24 cellular contexts compared by ENCODE assay signal in genomic region chr6:107120404-107120803, GRCh38. TPM values are rescaled to one million over a fixed set of nuclear protein-coding genes. Genes with fewer than 3 reads are reported as not detected.
DNase-seq lines count a peak whose midpoint lies in the region; ATAC-seq, FAIRE-seq and TF ChIP-seq lines count a peak whose summit lies in the region.
"Had no signal": no experiment of that assay in that cellular context is flagged by ENCODE, and none has a peak within 500 bp of the region (broad histone marks: within the 10 kb centered on the region; RNA-seq: fewer than 3 reads in every experiment).

No MANE protein-coding gene starts in this region.

- no peaks in the 10 kb centered on the region for H4K20me1 ChIP-seq in H1 (replicated peaks in 1 of 2; ENCODE audit: control insufficient read depth in 1 of 2, insufficient read depth in 2 of 2, low read length in 2 of 2)
- H4K20me1 ChIP-seq: BLaER1 had no signal

- WGBS in H1 (ENCODE audit: extremely low coverage in 1 of 2, insufficient coverage in 1 of 2, insufficient read length in 1 of 2, insufficient replicate concordance in 2 of 2, low coverage in 1 of 2, low lambda C conversion rate in 2 of 2, missing lambda C conversion rate in 1 of 2), 2 experiments = 87% methylated on average over 3 of the region's 4 CpGs; no CpG with 5 or more reads in 1 of the 2 experiments

- no peak overlapping the region for H3K4me3 Mint-ChIP-seq in WTC11
- H3K4me3 Mint-ChIP-seq: CD14-positive monocyte; CD4-positive, alpha-beta memory T cell; CD4-positive, CD25-positive, alpha-beta regulatory T cell; CD8-positive, alpha-beta memory T cell had no signal

- ATAC-seq in WTC11 (no peak), foreskin keratinocyte (no peak), GM18861 (IDR thresholded peaks at IDR 0.05; ENCODE audit: unreplicated experiment) (no peak)

- H3K4me1 Mint-ChIP-seq in WTC11 = peaks cover 60% of the 10 kb centered on the region

- no peak overlapping the region for H3K9ac ChIP-seq in H1 (replicated peaks in 1 of 4; ENCODE audit: extremely low read depth in 1 of 4, low read depth in 3 of 4, low read length in 3 of 4)
- H3K9ac ChIP-seq: BLaER1 had no signal

- H3K27ac ChIP-seq in H1 (ENCODE audit: low read depth, low read length) (no peak overlapping the region), foreskin keratinocyte (no peak overlapping the region)
- H3K27ac ChIP-seq: BLaER1 had no signal

- H2BK20ac ChIP-seq in H1 (ENCODE audit: low read length) = peak overlapping the region; percentile 99; the same call in 1 of the 2 replicates

- H3K23ac ChIP-seq in H1 (ENCODE audit: insufficient read length) = no peak overlapping the region

- H3K27me3 ChIP-seq in H1 (replicated peaks in 1 of 4; ENCODE audit: control insufficient read depth in 3 of 4, extremely low read depth in 1 of 4, insufficient read depth in 3 of 4, low read length in 3 of 4) = no peaks in the 10 kb centered on the region
- no peaks in the 10 kb centered on the region for H3K27me3 ChIP-seq in foreskin keratinocyte
- H3K27me3 ChIP-seq: BE2C, BLaER1 had no signal

- TF ChIP-seq RAD21 in H1 (IDR thresholded peaks at IDR 0.05 in 1 of 2, conservative IDR thresholded peaks at IDR 0.05 in 1 of 2; ENCODE audit: low read depth in 2 of 2, low read length in 2 of 2) = no peak

- H3K9me3 ChIP-seq in H1 (ENCODE audit: insufficient read depth in 2 of 2, low read depth in 1 of 2, low read length in 1 of 2) = no peaks in the 10 kb centered on the region
- H3K9me3 ChIP-seq: BE2C, BLaER1 had no signal

- H2AFZ ChIP-seq in H1 (ENCODE audit: low read length) = no peak overlapping the region

- H3K14ac ChIP-seq in H1 (ENCODE audit: insufficient read length) = no peak overlapping the region

- peak overlapping the region; percentile 55; the same call in 1 of the 2 replicates for H3K18ac ChIP-seq in H1 (ENCODE audit: extremely low read depth, low read length)

- no peak overlapping the region for H2BK120ac ChIP-seq in H1 (replicated peaks; ENCODE audit: low read depth, low read length)

- TF ChIP-seq CTCF in WTC11 (IDR thresholded peaks at IDR 0.05) = no peak
- no peak for TF ChIP-seq CTCF in H1 (IDR thresholded peaks at IDR 0.05; ENCODE audit: control extremely low read depth in 1 of 3, insufficient read depth in 1 of 3, low read depth in 1 of 3, low read length in 3 of 3)
- TF ChIP-seq CTCF in foreskin keratinocyte (conservative IDR thresholded peaks at IDR 0.05) = no peak

- H2AK5ac ChIP-seq in H1 (ENCODE audit: low read depth, low read length) = peak overlapping the region; percentile 60; the same call in 1 of the 2 replicates

- no peaks in the 10 kb centered on the region for H3K36me3 ChIP-seq in H1 (ENCODE audit: control insufficient read depth in 2 of 4, insufficient read depth in 4 of 4, low read length in 3 of 4)
- H3K36me3 ChIP-seq: BE2C, BLaER1 had no signal

- no peak overlapping the region for H3K27ac Mint-ChIP-seq in WTC11
- H3K27ac Mint-ChIP-seq: CD4-positive, alpha-beta memory T cell; CD4-positive, CD25-positive, alpha-beta regulatory T cell; CD8-positive, alpha-beta memory T cell had no signal

- POLR2A ChIA-PET in WTC11 (lab: Charles Lee) (interaction anchor here (0.6 kb wide), 1 partner anchor 429 kb away, joined by 4 read pairs; no protein-coding TSS in a partner anchor), H1 (lab: Charles Lee; ENCODE audit: partially characterized antibody) (interaction anchor here (0.5 kb wide), 1 partner anchor 138 kb away, joined by 3 read pairs; no protein-coding TSS in a partner anchor)

- H3K4me1 ChIP-seq in H1 (replicated peaks in 1 of 4; ENCODE audit: control insufficient read depth in 3 of 4, insufficient read depth in 4 of 4, low read length in 3 of 4) (peaks cover 8 to 18% (median 15%) of the 10 kb centered on the region in 4 experiments; a peak in 6 of 7 replicates), foreskin keratinocyte (no peaks in the 10 kb centered on the region)
- H3K4me1 ChIP-seq: BE2C had no signal

- no peaks in the 10 kb centered on the region for H3K79me2 ChIP-seq in H1 (ENCODE audit: control insufficient read depth in 1 of 2, insufficient read depth in 2 of 2, low read length in 2 of 2)

- peak overlapping the region; percentile 84; the same call in 1 of the 2 replicates for H2BK12ac ChIP-seq in H1 (ENCODE audit: low read depth, low read length)

- H3K4ac ChIP-seq in H1 (replicated peaks; ENCODE audit: insufficient read length, low read depth, low read length) = no peak overlapping the region

- H3K4me2 ChIP-seq in H1 (ENCODE audit: insufficient read depth in 1 of 2, low read depth in 2 of 2, low read length in 2 of 2) = no peak overlapping the region
- H3K4me2 ChIP-seq: BLaER1 had no signal

- CTCF ChIA-PET in WTC11 (lab: Charles Lee) = interaction anchor here (0.9 kb wide), 1 partner anchor 535 kb away, joined by 3 read pairs; no protein-coding TSS in a partner anchor
- CTCF ChIA-PET in H1 (lab: Charles Lee; ENCODE audit: partially characterized antibody) = interaction anchor here (0.8 to 1.1 kb wide), 4 partner anchors 11 to 39 kb away, joined by 3 to 4 read pairs (median 3); no protein-coding TSS in a partner anchor

- no peak for DNase-seq in WTC11 (ENCODE audit: low spot score)
- DNase-seq in H1 (ENCODE audit: low read depth in 1 of 2, low spot score in 2 of 2) = no peak
- DNase-seq in mesenteric fat pad (ENCODE audit: low spot score) = peak; percentile 16
- no peak for DNase-seq in foreskin keratinocyte
- DNase-seq in iPS-NIHi7 (ENCODE audit: extremely low spot score) = no peak
- DNase-seq: 8988T; ACHN; BE2C; C1 segment of cervical spinal cord; CD4-positive, alpha-beta memory T cell; CD4-positive, CD25-positive, alpha-beta regulatory T cell; CD8-positive, alpha-beta memory T cell; COR-L47; DMS 273 treated with DMSO at 0.1 percent for 48 hours; DMS153; DMS53; DMS79; GF-D8 had no signal

- H2BK15ac ChIP-seq in H1 (ENCODE audit: low read length) = no peak overlapping the region

- FAIRE-seq in H1 (lab: Jason Lieb, UNC) = no peak
- FAIRE-seq: A204.1, G401.6, GM12891 had no signal

- H4K8ac ChIP-seq in H1 (ENCODE audit: extremely low read depth, insufficient read depth, low read length) = no peak overlapping the region

- no peak for TF ChIP-seq POLR2A in H1 (IDR thresholded peaks at IDR 0.05; ENCODE audit: control extremely low read depth in 1 of 2, low read depth in 2 of 2, low read length in 2 of 2)

- no peak overlapping the region for H2BK5ac ChIP-seq in H1 (ENCODE audit: low read depth, low read length)

- H4K5ac ChIP-seq in H1 (ENCODE audit: insufficient read length, low read depth, low read length) = no peak overlapping the region

- no peak overlapping the region for H3K56ac ChIP-seq in H1 (replicated peaks; ENCODE audit: insufficient read length, low read depth, low read length)

- H3K27me3 Mint-ChIP-seq in WTC11 (ENCODE audit: low read depth) = no peaks in the 10 kb centered on the region

- no peaks in the 10 kb centered on the region for H3K79me1 ChIP-seq in H1 (ENCODE audit: low read depth, low read length)

- peaks cover 7% of the 10 kb centered on the region for H3K23me2 ChIP-seq in H1 (ENCODE audit: low read depth, low read length)

- no peak overlapping the region for H4K91ac ChIP-seq in H1 (replicated peaks; ENCODE audit: insufficient read length, low read length)

- H3K9me3 Mint-ChIP-seq in WTC11 = no peaks in the 10 kb centered on the region
- H3K9me3 Mint-ChIP-seq: CD4-positive, alpha-beta memory T cell; CD4-positive, CD25-positive, alpha-beta regulatory T cell; CD8-positive, alpha-beta memory T cell had no signal

- no peaks in the 10 kb centered on the region for H3K36me3 Mint-ChIP-seq in WTC11
- H3K36me3 Mint-ChIP-seq: CD4-positive, CD25-positive, alpha-beta regulatory T cell had no signal

- no peak overlapping the region for H3K4me3 ChIP-seq in H1 (ENCODE audit: extremely low read depth in 1 of 4, insufficient read depth in 2 of 4, low read depth in 3 of 4, low read length in 4 of 4)
- H3K4me3 ChIP-seq: BLaER1 had no signal

- TF ChIP-seq EP300 in H1 (IDR thresholded peaks at IDR 0.05; ENCODE audit: borderline replicate concordance in 1 of 2, low read depth in 2 of 2, low read length in 2 of 2) = no peak

TF ChIP-seq in H1, 55 proteins besides CTCF, POLR2A, EP300 and RAD21:
- TF ChIP-seq ASH2L (IDR thresholded peaks at IDR 0.05; ENCODE audit: low read length) = no peak
- TF ChIP-seq CBX5 (IDR thresholded peaks at IDR 0.05; ENCODE audit: low read depth, low read length) = no peak
- no peak for TF ChIP-seq KDM1A (IDR thresholded peaks at IDR 0.05; ENCODE audit: borderline replicate concordance, low read length)
- TF ChIP-seq KDM4A (IDR thresholded peaks at IDR 0.05; ENCODE audit: low read depth, low read length, severe bottlenecking) = no peak
- TF ChIP-seq EGR1 (IDR thresholded peaks at IDR 0.05; ENCODE audit: borderline replicate concordance, low read depth, low read length) = no peak
- no peak for TF ChIP-seq FOSL1 (IDR thresholded peaks at IDR 0.05; ENCODE audit: insufficient read depth, low read depth, low read length)
- TF ChIP-seq MAFK (IDR thresholded peaks at IDR 0.05; ENCODE audit: low read depth, low read length) = no peak
- TF ChIP-seq USF2 (IDR thresholded peaks at IDR 0.05; ENCODE audit: low read length) = no peak
- TF ChIP-seq SP1 (IDR thresholded peaks at IDR 0.05; ENCODE audit: low read depth, low read length) = no peak
TF ChIP-seq in H1: peak in this region for 0.

RNA-seq across cellular contexts. Expression of gene BEND3, which starts 5.1 kb away (rescaled TPM):
- total RNA-seq in WTC11 (2021) (25.4 to 33.8 TPM (median 33.3 TPM) in 3 replicates), mesenteric fat pad (3.4 TPM), foreskin keratinocyte (8.3 and 8.4 TPM in 2 replicates)
- 38.8 and 40.8 TPM in 2 replicates for total RNA-seq in H1 (2021; fragmentation: NEBNext Ultra II Directional; extraction: Animal tissue kit (Norgen Biotek cat#: 25700))
- polyA plus RNA-seq in H1 (2011; rRNA removed) (25.2 and 26.2 TPM in 2 replicates), foreskin keratinocyte (1.9 and 2.1 TPM in 2 replicates)
- 21.1 TPM for polyA plus RNA-seq in H1 (2011; cell fraction: cytosol; rRNA removed)
- 48.4 TPM for polyA plus RNA-seq in H1 (2011; cell fraction: nucleus; rRNA removed)
- polyA plus RNA-seq in H1 (2012, experiment 1 of 2) = 22.5 to 25.1 TPM (median 23.6 TPM) in 4 replicates
- polyA plus RNA-seq in H1 (2012, experiment 2 of 2) = 15.4 TPM
- 17.8 TPM for polyA plus RNA-seq in H1 (2013, experiment 1 of 2)
- 16.3 TPM for polyA plus RNA-seq in H1 (2013, experiment 2 of 2)
- 42.9 and 43.2 TPM in 2 replicates for polyA minus RNA-seq in H1 (2011; rRNA and poly(A)+ RNA removed)
- polyA minus RNA-seq in H1 (2011; cell fraction: cytosol; rRNA and poly(A)+ RNA removed) = 38.0 TPM
- polyA minus RNA-seq in H1 (2011; cell fraction: nucleus; rRNA and poly(A)+ RNA removed) = 31.0 TPM
